15 cellular contexts compared by ENCODE assay signal in the genomic region with DNA sequence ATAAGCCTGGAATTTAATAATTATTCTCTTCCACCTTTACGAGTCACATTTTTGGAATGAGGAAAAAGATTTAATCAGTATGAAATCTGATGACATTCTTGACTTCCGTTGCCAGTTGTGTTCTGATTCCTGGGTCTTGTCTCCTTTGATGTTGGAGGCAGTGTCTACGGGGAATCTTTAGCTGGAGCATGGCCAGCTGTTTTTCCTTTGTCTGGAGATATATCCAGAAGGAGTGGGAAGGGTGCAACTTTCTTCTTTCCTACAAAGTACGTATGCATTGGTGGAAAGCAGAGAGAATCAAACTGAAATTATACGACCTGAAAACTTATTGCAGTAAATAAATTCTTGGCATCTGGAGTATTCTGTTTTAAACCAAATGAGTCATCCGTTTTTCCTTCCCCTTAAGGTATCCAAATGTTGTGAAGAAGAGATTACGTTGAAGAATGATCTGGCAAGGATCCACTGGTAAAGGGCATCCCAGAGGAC. TPM values are rescaled to one million over a fixed set of nuclear protein-coding genes. Genes with fewer than 3 reads are reported as not detected.
DNase-seq lines count a peak whose midpoint lies in the region; ATAC-seq, FAIRE-seq and TF ChIP-seq lines count a peak whose summit lies in the region.
"Had no signal": no experiment of that assay in that cellular context is flagged by ENCODE, and none has a peak within 500 bp of the region (broad histone marks: within the 10 kb centered on the region; RNA-seq: fewer than 3 reads in every experiment).

No MANE protein-coding gene starts in this region.

- H3K4me3 Mint-ChIP-seq in Calu3 (ENCODE audit: low read depth, unreplicated experiment) = peak overlapping the region; percentile 36

- intact Hi-C loops in Calu3 (cut with micrococcal nuclease; ENCODE audit: unreplicated experiment) = loop anchor here (5.0 kb wide), 1 partner anchor 78 kb away; no protein-coding TSS in a partner anchor
- intact Hi-C loops in pancreas (cut with DNase I) = no loop called here

- H3K27me3 ChIP-seq in RWPE2 (ENCODE audit: insufficient read depth, poor library complexity, severe bottlenecking) (no peaks in the 10 kb centered on the region), pancreas (peaks cover 0 to 4% (median 0%) of the 10 kb centered on the region in 4 donors), HAP-1 (ENCODE audit: low read depth) (peaks cover 6% of the 10 kb centered on the region; the same call in 1 of the 2 replicates)
- H3K27me3 ChIP-seq: BLaER1 had no signal

- ATAC-seq in RWPE2 (ENCODE audit: low read depth) (peak; percentile 86), pancreas (peak in 1 of 4 donors; percentile 45), GM21576 (IDR thresholded peaks at IDR 0.05; ENCODE audit: unreplicated experiment) (no peak), GM21360 (IDR thresholded peaks at IDR 0.05; ENCODE audit: unreplicated experiment) (no peak)

- in situ Hi-C loops in HAP-1 (cut with MboI; ENCODE audit: low sequenced_read_pairs) = no loop called here

- peak; percentile 9 for FAIRE-seq in pancreas (lab: Jason Lieb, UNC)

- no peaks in the 10 kb centered on the region for H3K9me3 ChIP-seq in RWPE2 (ENCODE audit: severe bottlenecking)
- H3K9me3 ChIP-seq in pancreas = no peaks in the 10 kb centered on the region
- no peaks in the 10 kb centered on the region for H3K9me3 ChIP-seq in HAP-1
- H3K9me3 ChIP-seq: BLaER1 had no signal

- H3K27ac Mint-ChIP-seq in Calu3 (ENCODE audit: unreplicated experiment) = peak overlapping the region; percentile 93

- no peak overlapping the region for H3K4me3 ChIP-seq in RWPE2 (ENCODE audit: severe bottlenecking)
- H3K4me3 ChIP-seq in fibroblast of mammary gland (ENCODE audit: control insufficient read depth, low read depth, low read length) = no peak overlapping the region
- H3K4me3 ChIP-seq in pancreas = no peak overlapping the region
- H3K4me3 ChIP-seq in HAP-1 = no peak overlapping the region
- H3K4me3 ChIP-seq: BLaER1 had no signal

- no peaks in the 10 kb centered on the region for H3K27me3 Mint-ChIP-seq in Calu3 (ENCODE audit: unreplicated experiment)

- CTCF ChIA-PET in Calu3 (lab: Charles Lee) = no interaction called here

- WGBS in pancreas, 2 donors = 20 to 26% methylated on average over 7 of the region's 7 CpGs

- no TSS peak for BruUV-seq in Calu3 (replicated peaks; lab: Mats Ljungman, UMichigan)

- no peak for TF ChIP-seq CTCF in Calu3 (IDR thresholded peaks at IDR 0.05; ENCODE audit: unreplicated experiment)
- TF ChIP-seq CTCF in RWPE2 (IDR thresholded peaks at IDR 0.05; ENCODE audit: poor library complexity, severe bottlenecking) = no peak
- no peak for TF ChIP-seq CTCF in fibroblast of mammary gland (conservative IDR thresholded peaks at IDR 0.05; ENCODE audit: control insufficient read depth, insufficient read depth, low read depth, low read length)
- TF ChIP-seq CTCF in pancreas (IDR thresholded peaks at IDR 0.05) = no peak

- H3K4me1 ChIP-seq in RWPE2 (ENCODE audit: insufficient read depth, poor library complexity, severe bottlenecking) (peaks cover 10% of the 10 kb centered on the region), pancreas (no peaks in the 10 kb centered on the region), HAP-1 (no peaks in the 10 kb centered on the region)

- H3K27ac ChIP-seq in RWPE2 (ENCODE audit: poor library complexity, severe bottlenecking) (peak overlapping the region; percentile 51), pancreas (peak overlapping the region in 2 of 4 donors; percentile 31 to 52)
- H3K27ac ChIP-seq: BLaER1 had no signal

- H3K36me3 Mint-ChIP-seq in Calu3 (ENCODE audit: insufficient read depth, unreplicated experiment) = peaks cover 5% of the 10 kb centered on the region

- H3K36me3 ChIP-seq in RWPE2 (ENCODE audit: low read depth) (no peaks in the 10 kb centered on the region), pancreas (no peaks in the 10 kb centered on the region), HAP-1 (replicated peaks) (no peaks in the 10 kb centered on the region)
- H3K36me3 ChIP-seq: BLaER1 had no signal

- no peaks in the 10 kb centered on the region for H3K9me3 Mint-ChIP-seq in Calu3 (ENCODE audit: low read depth, unreplicated experiment)

- H3K4me1 Mint-ChIP-seq in Calu3 (ENCODE audit: low read depth, unreplicated experiment) = peaks cover 37% of the 10 kb centered on the region

- DNase-seq in Calu3 = peak; percentile 6
- DNase-seq in RWPE2 (ENCODE audit: low spot score) = no peak
- peak; percentile 82 for DNase-seq in fibroblast of mammary gland (ENCODE audit: low read depth)
- no peak for DNase-seq in pancreas
- DNase-seq in HAP-1 (ENCODE audit: low spot score in 2 of 2) = no peak
- DNase-seq in ecto neural progenitor cell (ENCODE audit: low spot score) = no peak
- DNase-seq: activated CD4-positive, alpha-beta T cell treated with anti-CD3 and anti-CD28 coated beads, Interleukin-2, amount 50 U/mL, for 1 hour; activated naive CD4-positive, alpha-beta T cell treated with Interleukin-2 at 50 U/mL for 16 hours; GF-D8; NCI-H1417; NCI-H774 had no signal

RNA-seq across cellular contexts. Expression of gene GNG11, which starts 6.9 kb away (rescaled TPM):
- total RNA-seq in Calu3 (2022) = 2.6 and 3.5 TPM in 2 replicates
- total RNA-seq in pancreas = 1 to 10 TPM; 1.6 to 4.8 (median 3.3) TPM
- polyA plus RNA-seq in pancreas = 10 to 100 TPM; 12.1 TPM

RNA-seq across cellular contexts. Expression of gene GNGT1, which starts 8.3 kb away (rescaled TPM):
- total RNA-seq in Calu3 (2022) = not detected in 2 replicates
- not detected for total RNA-seq in pancreas
- not detected for polyA plus RNA-seq in pancreas
- total RNA-seq: dermis microvascular lymphatic vessel endothelial cell had no signal

RNA-seq across cellular contexts. Expression of gene TFPI2, which starts 24.1 kb away (rescaled TPM):
- 213 and 218 TPM in 2 replicates for total RNA-seq in Calu3 (2022)
- 10 to 100 TPM; 11.8 to 49.2 (median 16.6) TPM for total RNA-seq in pancreas
- 10 to 100 TPM; 24.5 to 37.9 TPM for polyA plus RNA-seq in pancreas

Comparison
In these comparisons a context has a peak if more than half of its experiments do, and no peak if none do; other contexts are left out.
1. DNase-seq: peak in Calu3 (single experiment) and fibroblast of mammary gland (single experiment); none in RWPE2 (single experiment), pancreas (0 of 6), HAP-1 (0 of 2) and ecto neural progenitor cell (single experiment).